ENCODE assay signal across 27 cellular contexts in genomic region chr6:13348320-13349113, GRCh38. TPM values are rescaled to one million over a fixed set of nuclear protein-coding genes. Genes with fewer than 3 reads are reported as not detected.
DNase-seq lines count a peak whose midpoint lies in the region; ATAC-seq, FAIRE-seq and TF ChIP-seq lines count a peak whose summit lies in the region.
"Had no signal": no experiment of that assay in that cellular context is flagged by ENCODE, and none has a peak within 500 bp of the region (broad histone marks: within the 10 kb centered on the region; RNA-seq: fewer than 3 reads in every experiment).

No MANE protein-coding gene starts in this region.

- H4K8ac ChIP-seq in IMR-90 (ENCODE audit: low read depth in 2 of 2, low read length in 2 of 2), result no peak overlapping the region

- in situ Hi-C loops in IMR-90 (cut with MboI; ENCODE audit: low sequenced_read_pairs), result no loop called here
- in situ Hi-C loops in K562 (cut with MboI), result no loop called here

- TF ChIP-seq CTCF in IMR-90 (conservative IDR thresholded peaks at IDR 0.05; ENCODE audit: low read depth, low read length) (no peak), K562 (IDR thresholded peaks at IDR 0.05 in 2 of 3, conservative IDR thresholded peaks at IDR 0.05 in 1 of 3; ENCODE audit: insufficient read depth in 2 of 3, low read depth in 1 of 3, low read length in 3 of 3) (no peak), neural crest cell (conservative IDR thresholded peaks at IDR 0.05) (no peak)

- CTCF ChIA-PET in IMR-90 (lab: Yijun Ruan, JAX) (interaction anchor here (1.5 kb wide), 1 partner anchor 14 kb away, joined by 3 read pairs; no protein-coding TSS in a partner anchor), K562 (lab: Yijun Ruan, JAX; ENCODE audit: low intra/inter-chr PET ratio) (no interaction called here)

- H2BK5ac ChIP-seq in IMR-90 (ENCODE audit: low read depth, low read length, poor library complexity, severe bottlenecking), result no peak overlapping the region

- FAIRE-seq in K562 (lab: Jason Lieb, UNC), result no peak
- FAIRE-seq: A204.1, GM12878, GM12892, GM18507 had no signal

- no peak overlapping the region for H2BK120ac ChIP-seq in IMR-90 (ENCODE audit: low read depth, low read length)

- H3K27ac Mint-ChIP-seq in neural crest cell (ENCODE audit: unreplicated experiment), result peak overlapping the region; percentile 79
- H3K27ac Mint-ChIP-seq: CD4-positive, alpha-beta memory T cell; CD4-positive, CD25-positive, alpha-beta regulatory T cell; CD8-positive, alpha-beta memory T cell had no signal

- WGBS in IMR-90 (ENCODE audit: extremely low coverage in 2 of 2, insufficient read length in 1 of 2), 2 experiments, result 70% methylated on average over 2 of the region's 8 CpGs; no CpG with 5 or more reads in 1 of the 2 experiments
- WGBS in K562 (ENCODE audit: insufficient coverage, low coverage, missing lambda C conversion rate), result 25% methylated on average over 8 of the region's 8 CpGs

- H3K27me3 ChIP-seq in IMR-90 (ENCODE audit: control insufficient read depth, insufficient read depth, low read length), result no peaks in the 10 kb centered on the region
- no peaks in the 10 kb centered on the region for H3K27me3 ChIP-seq in K562 (ENCODE audit: control insufficient read depth in 2 of 2, insufficient read depth in 2 of 2, low read length in 2 of 2)
- H3K27me3 ChIP-seq: BE2C, BLaER1 had no signal

- H3K9ac ChIP-seq in IMR-90 (ENCODE audit: low read depth, low read length) (no peak overlapping the region), K562 (ENCODE audit: insufficient read depth in 1 of 2, low read depth in 2 of 2, low read length in 2 of 2) (no peak overlapping the region)
- H3K9ac ChIP-seq: BLaER1 had no signal

- H2BK20ac ChIP-seq in IMR-90 (ENCODE audit: low read depth, low read length), result no peak overlapping the region

- TF ChIP-seq POLR2A in IMR-90 (IDR thresholded peaks at IDR 0.05; ENCODE audit: low read depth, low read length), result no peak
- no peak for TF ChIP-seq POLR2A in K562 (conservative IDR thresholded peaks at IDR 0.05)

- no peak overlapping the region for H3K56ac ChIP-seq in IMR-90 (ENCODE audit: extremely low read depth, insufficient read depth, low read length)

- no peak overlapping the region for H4K5ac ChIP-seq in IMR-90 (ENCODE audit: low read depth, low read length)

- H4K91ac ChIP-seq in IMR-90 (ENCODE audit: insufficient read depth, low read depth, low read length), result no peak overlapping the region

- peaks cover 1% of the 10 kb centered on the region for H3K9me1 ChIP-seq in IMR-90 (ENCODE audit: insufficient read depth, low read length)
- no peaks in the 10 kb centered on the region for H3K9me1 ChIP-seq in K562 (ENCODE audit: control insufficient read depth, insufficient read depth, low read length)

- H3K4ac ChIP-seq in IMR-90 (ENCODE audit: low read depth, low read length), result no peak overlapping the region

- POLR2A ChIA-PET in IMR-90 (lab: Charles Lee; ENCODE audit: unreplicated experiment) (no interaction called here), K562 (lab: Yijun Ruan, JAX) (interaction anchor here (1.4 kb wide), 1 partner anchor 20 kb away, joined by 3 read pairs; the partner anchor contains the start of gene TBC1D7)

- H3K27me3 Mint-ChIP-seq in neural crest cell (ENCODE audit: low read depth), result peaks cover 4% of the 10 kb centered on the region
- H3K27me3 Mint-ChIP-seq: CD4-positive, alpha-beta memory T cell; CD8-positive, alpha-beta memory T cell had no signal

- H3K9me3 ChIP-seq in IMR-90 (ENCODE audit: control insufficient read depth, insufficient read depth, low read length) (no peaks in the 10 kb centered on the region), K562 (replicated peaks; ENCODE audit: control insufficient read depth, insufficient read depth, low read depth, low read length) (no peaks in the 10 kb centered on the region)
- H3K9me3 ChIP-seq: BE2C, BLaER1 had no signal

- H2AFZ ChIP-seq in IMR-90 (replicated peaks; ENCODE audit: low read length, poor library complexity) (no peak overlapping the region), K562 (ENCODE audit: low read depth, low read length) (no peak overlapping the region)

- BruUV-seq in IMR-90 (replicated peaks; lab: Mats Ljungman, UMichigan), result no TSS peak
- no TSS peak for BruUV-seq in K562 (replicated peaks; lab: Mats Ljungman, UMichigan)

- no peaks in the 10 kb centered on the region for H4K20me1 ChIP-seq in IMR-90 (ENCODE audit: insufficient read depth, low read length)
- no peaks in the 10 kb centered on the region for H4K20me1 ChIP-seq in K562 (replicated peaks; ENCODE audit: control insufficient read depth, insufficient read depth, low read length)
- H4K20me1 ChIP-seq: BLaER1 had no signal

- DNase-seq in IMR-90 (no peak), K562 (ENCODE audit: extremely low read depth in 1 of 4, low spot score in 3 of 4) (no peak), neural crest cell (ENCODE audit: low read depth, low spot score) (no peak), left colon (no peak), NCI-H345 (lab: John Stamatoyannopoulos, UW) (no peak)
- no peak for DNase-seq in activated naive CD4-positive, alpha-beta T cell treated with anti-CD3 and anti-CD28 coated beads, Interleukin-2, amount 50 U/mL, for 16 hours
- DNase-seq: 8988T; ACHN; BE2C; C1 segment of cervical spinal cord; CD4-positive, alpha-beta memory T cell; CD4-positive, CD25-positive, alpha-beta regulatory T cell; CD8-positive, alpha-beta memory T cell; COR-L47; DMS 273 treated with DMSO at 0.1 percent for 48 hours; DMS153; DMS53; DMS79; DND-41; EL; GDM1 had no signal

- no peak for TF ChIP-seq RAD21 in IMR-90 (IDR thresholded peaks at IDR 0.05; ENCODE audit: low read length)
- TF ChIP-seq RAD21 in K562 (CRISPR knock-in tag; conservative IDR thresholded peaks at IDR 0.05 in 1 of 2, IDR thresholded peaks at IDR 0.05 in 1 of 2), result no peak

- no peak overlapping the region for H2BK15ac ChIP-seq in IMR-90 (ENCODE audit: low read depth, low read length)

- peak overlapping the region; percentile 31 for H2AK9ac ChIP-seq in IMR-90 (replicated peaks; ENCODE audit: low read depth, low read length, poor library complexity)

- no peaks in the 10 kb centered on the region for H3K36me3 ChIP-seq in IMR-90 (ENCODE audit: control insufficient read depth, insufficient read depth, low read length)
- no peaks in the 10 kb centered on the region for H3K36me3 ChIP-seq in K562 (ENCODE audit: control insufficient read depth, insufficient read depth, low read length)
- H3K36me3 ChIP-seq: BE2C, BLaER1 had no signal

- H3K4me3 Mint-ChIP-seq in neural crest cell, result no peak overlapping the region
- H3K4me3 Mint-ChIP-seq: CD14-positive monocyte; CD4-positive, alpha-beta memory T cell; CD4-positive, CD25-positive, alpha-beta regulatory T cell; CD8-positive, alpha-beta memory T cell had no signal

- no peak overlapping the region for H2AK5ac ChIP-seq in IMR-90 (ENCODE audit: low read depth, low read length)

- no peak overlapping the region for H3K27ac ChIP-seq in IMR-90 (ENCODE audit: insufficient read depth, low read length)
- H3K27ac ChIP-seq in K562 (ENCODE audit: extremely low read depth, low read depth, low read length), result no peak overlapping the region
- H3K27ac ChIP-seq: BLaER1 had no signal

- no peak overlapping the region for H3K23ac ChIP-seq in IMR-90 (ENCODE audit: low read depth, low read length)

- no peaks in the 10 kb centered on the region for H3K79me1 ChIP-seq in IMR-90 (ENCODE audit: low read depth in 1 of 2, low read length in 2 of 2)

- H3K4me1 Mint-ChIP-seq in neural crest cell, result peaks cover 16% of the 10 kb centered on the region

- H3K36me3 Mint-ChIP-seq in neural crest cell (ENCODE audit: low read depth), result no peaks in the 10 kb centered on the region
- H3K36me3 Mint-ChIP-seq: CD14-positive monocyte; CD4-positive, alpha-beta memory T cell; CD4-positive, CD25-positive, alpha-beta regulatory T cell; CD8-positive, alpha-beta memory T cell had no signal

- H3K4me3 ChIP-seq in IMR-90 (ENCODE audit: insufficient read depth, low read depth, low read length), result no peak overlapping the region
- no peak overlapping the region for H3K4me3 ChIP-seq in K562
- H3K4me3 ChIP-seq: BLaER1, GM12878 had no signal

- H3K4me2 ChIP-seq in IMR-90 (ENCODE audit: low read depth, low read length) (no peak overlapping the region), K562 (ENCODE audit: insufficient read depth, low read length) (no peak overlapping the region)
- H3K4me2 ChIP-seq: BLaER1 had no signal

- no peaks in the 10 kb centered on the region for H3K79me2 ChIP-seq in K562 (ENCODE audit: control insufficient read depth, insufficient read depth, low read length)

- no peak overlapping the region for H3K14ac ChIP-seq in IMR-90 (replicated peaks; ENCODE audit: low read depth, low read length)

- TF ChIP-seq EP300 in K562 (IDR thresholded peaks at IDR 0.05; ENCODE audit: low read length), result no peak

- H3K9me3 Mint-ChIP-seq in neural crest cell, result peaks cover 3% of the 10 kb centered on the region
- H3K9me3 Mint-ChIP-seq: CD4-positive, alpha-beta memory T cell; CD4-positive, CD25-positive, alpha-beta regulatory T cell; CD8-positive, alpha-beta memory T cell had no signal

- intact Hi-C loops in IMR-90 (cut with micrococcal nuclease), result no loop called here
- intact Hi-C loops in K562 (cut with micrococcal nuclease), result no loop called here
- intact Hi-C loops in left colon (cut with DNase I, micrococcal nuclease), result no loop called here

- no peak overlapping the region for H3K18ac ChIP-seq in IMR-90 (ENCODE audit: low read depth, low read length)

- H3K4me1 ChIP-seq in IMR-90 (ENCODE audit: control insufficient read depth, insufficient read depth, low read length), result peaks cover under 1% of the 10 kb centered on the region; the same call in 1 of the 2 replicates
- peaks cover under 1 to 3% of the 10 kb centered on the region in 2 experiments; a peak in 3 of 5 replicates for H3K4me1 ChIP-seq in K562 (replicated peaks in 1 of 2; ENCODE audit: control insufficient read depth in 2 of 2, insufficient read depth in 2 of 2, low read length in 2 of 2)
- H3K4me1 ChIP-seq: BE2C, BLaER1 had no signal

- ATAC-seq in IMR-90 (ENCODE audit: low read depth) (no peak), K562 (no peak), left colon (no peak)
- ATAC-seq: GM12878 had no signal

- dilution Hi-C loops in IMR-90 (cut with HindIII; ENCODE audit: low sequenced_read_pairs, unreplicated experiment), result no loop called here

RNA-seq across cellular contexts. Expression of gene TBC1D7, which starts 20.2 kb away (rescaled TPM):
- total RNA-seq in IMR-90 (2012; rRNA removed), result 14.3 and 16.4 TPM in 2 replicates
- 17.6 and 22.6 TPM in 2 replicates for polyA plus RNA-seq in IMR-90 (2012; rRNA removed)
- polyA plus RNA-seq in IMR-90 (2012; cell fraction: cytosol; rRNA removed), result 9.8 and 23.1 TPM in 2 replicates
- polyA plus RNA-seq in IMR-90 (2012; cell fraction: nucleus; rRNA removed; ENCODE audit: low replicate concordance), result 3.2 and 15.3 TPM in 2 replicates
- total RNA-seq in K562 (2011; cell fraction: chromatin; rRNA removed; ENCODE audit: low replicate concordance), result 88.3 and 95.2 TPM in 2 replicates
- total RNA-seq in K562 (2011; cell fraction: nucleolus; rRNA removed), result 51.5 and 54.2 TPM in 2 replicates
- 88.9 and 141 TPM in 2 replicates for total RNA-seq in K562 (2011; cell fraction: nucleoplasm; rRNA removed)
- total RNA-seq in K562 (2014; rRNA removed), result 49.4 and 56.9 TPM in 2 replicates
- total RNA-seq in K562 (2014; rRNA removed; fragmentation: Illumina TruSeq; extraction: Trizol), result 61.1 and 64.2 TPM in 2 replicates
- 48.4 and 49.8 TPM in 2 replicates for total RNA-seq in K562 (2015; rRNA removed; fragmentation: Illumina TruSeq; extraction: Trizol)
- 51.8 and 59.4 TPM in 2 replicates for total RNA-seq in K562 (2021)
- polyA plus RNA-seq in K562 (2011; rRNA removed), result 107 and 108 TPM in 2 replicates
- 40.2 and 54.9 TPM in 2 replicates for polyA plus RNA-seq in K562 (2011; cell fraction: cytosol; rRNA removed)
- 48.4 and 66.4 TPM in 2 replicates for polyA plus RNA-seq in K562 (2011; cell fraction: nucleus; rRNA removed)
- polyA plus RNA-seq in K562 (2012), result 57.0 and 64.2 TPM in 2 replicates
- 71.0 and 72.2 TPM in 2 replicates for polyA plus RNA-seq in K562 (2014; fragmentation: Illumina TruSeq; extraction: Trizol)
- 10 to 100 TPM; 74.5 to 86.8 TPM for polyA plus RNA-seq in K562 (2014; fragmentation: Nextera tagmentation; extraction: Ambion mirVana)
- 55.2 and 59.5 TPM in 2 replicates for polyA plus RNA-seq in K562 (2014; rRNA removed)
- 60.0 and 78.8 TPM in 2 replicates for polyA minus RNA-seq in K562 (2011; rRNA and poly(A)+ RNA removed)
- 16.2 and 25.4 TPM in 2 replicates for polyA minus RNA-seq in K562 (2011; cell fraction: cytosol; rRNA and poly(A)+ RNA removed)
- polyA minus RNA-seq in K562 (2011; cell fraction: nucleus; rRNA and poly(A)+ RNA removed), result 29.8 and 53.8 TPM in 2 replicates
- total RNA-seq in neural crest cell, result 35.4 TPM in 2 replicates
- total RNA-seq in left colon, result 10 to 100 TPM; 20.9 to 22.1 TPM
